12 cellular contexts compared by ENCODE assay signal in genomic region chr12:52442600-52443061, GRCh38. TPM values are rescaled to one million over a fixed set of nuclear protein-coding genes. Genes with fewer than 3 reads are reported as not detected.
DNase-seq lines count a peak whose midpoint lies in the region; ATAC-seq and TF ChIP-seq lines count a peak whose summit lies in the region.
"Had no signal": no experiment of that assay in that cellular context is flagged by ENCODE, and none has a peak within 500 bp of the region (broad histone marks: within the 10 kb centered on the region; RNA-seq: fewer than 3 reads in every experiment).

No MANE protein-coding gene starts in this region.

- TF ChIP-seq CTCF in right atrium auricular region (IDR thresholded peaks at IDR 0.05) (no peak), GM13977 (IDR thresholded peaks at IDR 0.05; ENCODE audit: extremely low read depth, insufficient read depth, missing control alignments) (no peak)

- H3K27me3 ChIP-seq in right atrium auricular region: no peaks in the 10 kb centered on the region
- H3K27me3 ChIP-seq: BLaER1 treated with 17β-estradiol and CSF1 and Interleukin-3, amounts not matched to agents 10 nM and 100 nM had no signal

- no peaks in the 10 kb centered on the region for H3K9me3 ChIP-seq in right atrium auricular region
- H3K9me3 ChIP-seq: BLaER1 treated with 17β-estradiol and CSF1 and Interleukin-3, amounts not matched to agents 10 nM and 100 nM had no signal

- H3K27ac ChIP-seq in right atrium auricular region: no peak overlapping the region
- H3K27ac ChIP-seq: BLaER1 treated with 17β-estradiol and CSF1 and Interleukin-3, amounts not matched to agents 10 nM and 100 nM; KMS-11 had no signal

- intact Hi-C loops in Right ventricle myocardium superior (cut with DNase I): no loop called here
- intact Hi-C loops in left cardiac atrium (cut with DNase I): no loop called here
- intact Hi-C loops in left colon (cut with DNase I, micrococcal nuclease): no loop called here

- peaks cover 0 to 5% of the 10 kb centered on the region in 2 donors for H3K4me1 ChIP-seq in right atrium auricular region

- in situ Hi-C loops in SK-MEL-5 (cut with HindIII; ENCODE audit: low pct_unique_long_range_greater_than_20kb, low sequenced_read_pairs): no loop called here
- in situ Hi-C loops in GM13977 (cut with MboI; ENCODE audit: low pct_unique_long_range_greater_than_20kb, low sequenced_read_pairs, unreplicated experiment): no loop called here

- no peaks in the 10 kb centered on the region for H3K36me3 ChIP-seq in right atrium auricular region
- H3K36me3 ChIP-seq: BLaER1 treated with 17β-estradiol and CSF1 and Interleukin-3, amounts not matched to agents 10 nM and 100 nM had no signal

- no peak overlapping the region for H3K4me3 ChIP-seq in right atrium auricular region
- H3K4me3 ChIP-seq: BLaER1 treated with 17β-estradiol and CSF1 and Interleukin-3, amounts not matched to agents 10 nM and 100 nM had no signal

- DNase-seq in Right ventricle myocardium superior (no peak), right atrium auricular region (ENCODE audit: low spot score) (no peak), SK-MEL-5 (ENCODE audit: low read depth, low spot score) (peak; percentile 41), left cardiac atrium (peak; percentile 55), stromal cell of bone marrow (ENCODE audit: low read depth) (peak; percentile 51), left colon (no peak), GM13977 (ENCODE audit: low spot score) (no peak), cerebellar nuclear complex (lab: John Stamatoyannopoulos, UW) (no peak)
- DNase-seq: activated CD4-positive, alpha-beta T cell treated with anti-CD3 and anti-CD28 coated beads, Interleukin-2, amount 50 U/mL, for 48 hours had no signal

- ATAC-seq in Right ventricle myocardium superior (ENCODE audit: poor library complexity) (peak; percentile 45), left cardiac atrium (peak; percentile 55 to 83), left colon (no peak)

RNA-seq across cellular contexts. Expression of gene KRT75, which starts 8.5 kb away (rescaled TPM):
- total RNA-seq in Right ventricle myocardium superior: not detected
- not detected for total RNA-seq in right atrium auricular region
- total RNA-seq in SK-MEL-5 (2014; rRNA removed; shearing (Covaris generic)): not detected in 2 replicates
- not detected in 2 replicates for polyA plus RNA-seq in SK-MEL-5 (2015; cell fraction: cytosol; rRNA removed)
- not detected in 2 replicates for polyA plus RNA-seq in SK-MEL-5 (2015; cell fraction: nucleus; rRNA removed)
- not detected for total RNA-seq in left cardiac atrium
- not detected for total RNA-seq in left colon
- total RNA-seq: pulmonary artery endothelial cell had no signal

RNA-seq across cellular contexts. Expression of gene KRT6B, which starts 9.3 kb away (rescaled TPM):
- total RNA-seq in Right ventricle myocardium superior (not detected), right atrium auricular region (not detected), left cardiac atrium (not detected), left colon (not detected)
- not detected in 2 replicates for total RNA-seq in SK-MEL-5 (2014; rRNA removed; shearing (Covaris generic))
- polyA plus RNA-seq in SK-MEL-5 (2015; cell fraction: cytosol; rRNA removed): not detected in 2 replicates
- not detected in 2 replicates for polyA plus RNA-seq in SK-MEL-5 (2015; cell fraction: nucleus; rRNA removed)

RNA-seq across cellular contexts. Expression of gene KRT6C, which starts 31.0 kb away (rescaled TPM):
- total RNA-seq in Right ventricle myocardium superior: not detected
- not detected for total RNA-seq in right atrium auricular region
- total RNA-seq in SK-MEL-5 (2014; rRNA removed; shearing (Covaris generic)): not detected in 2 replicates
- polyA plus RNA-seq in SK-MEL-5 (2015; cell fraction: cytosol; rRNA removed): not detected in 2 replicates
- not detected in 2 replicates for polyA plus RNA-seq in SK-MEL-5 (2015; cell fraction: nucleus; rRNA removed)
- not detected for total RNA-seq in left cardiac atrium
- total RNA-seq in left colon: not detected
- total RNA-seq: pulmonary artery endothelial cell had no signal

RNA-seq across cellular contexts. Expression of gene KRT82, which starts 36.5 kb away (rescaled TPM):
- not detected for total RNA-seq in Right ventricle myocardium superior
- not detected for total RNA-seq in right atrium auricular region
- total RNA-seq in SK-MEL-5 (2014; rRNA removed; shearing (Covaris generic)): not detected in 2 replicates
- polyA plus RNA-seq in SK-MEL-5 (2015; cell fraction: cytosol; rRNA removed): not detected in 2 replicates
- polyA plus RNA-seq in SK-MEL-5 (2015; cell fraction: nucleus; rRNA removed): not detected in 2 replicates
- total RNA-seq in left cardiac atrium: not detected
- not detected for total RNA-seq in left colon
- total RNA-seq: pulmonary artery endothelial cell had no signal

RNA-seq across cellular contexts. Expression of gene KRT6A, which starts 50.4 kb away (rescaled TPM):
- total RNA-seq in Right ventricle myocardium superior (not detected), right atrium auricular region (1 to 10 TPM in 1 of 2 donors, under 1 TPM in 1; 0.48 to 7.4 TPM), left cardiac atrium (1 to 10 TPM in 1 of 2 donors, under 1 TPM in 1; 0.24 to 1.2 TPM), left colon (not detected)
- total RNA-seq in SK-MEL-5 (2014; rRNA removed; shearing (Covaris generic)): not detected in 2 replicates
- not detected in 2 replicates for polyA plus RNA-seq in SK-MEL-5 (2015; cell fraction: cytosol; rRNA removed)
- not detected in 2 replicates for polyA plus RNA-seq in SK-MEL-5 (2015; cell fraction: nucleus; rRNA removed)

Comparison
In these comparisons a context has a peak if more than half of its experiments do, and no peak if none do; other contexts are left out.
1. DNase-seq: peak in SK-MEL-5 (single experiment), left cardiac atrium (single experiment) and stromal cell of bone marrow (single experiment); none in Right ventricle myocardium superior (single experiment), right atrium auricular region (single experiment), left colon (0 of 2), GM13977 (single experiment) and cerebellar nuclear complex (0 of 2).